Comparison of ENCODE assay signal across 19 cellular contexts in the genomic region with DNA sequence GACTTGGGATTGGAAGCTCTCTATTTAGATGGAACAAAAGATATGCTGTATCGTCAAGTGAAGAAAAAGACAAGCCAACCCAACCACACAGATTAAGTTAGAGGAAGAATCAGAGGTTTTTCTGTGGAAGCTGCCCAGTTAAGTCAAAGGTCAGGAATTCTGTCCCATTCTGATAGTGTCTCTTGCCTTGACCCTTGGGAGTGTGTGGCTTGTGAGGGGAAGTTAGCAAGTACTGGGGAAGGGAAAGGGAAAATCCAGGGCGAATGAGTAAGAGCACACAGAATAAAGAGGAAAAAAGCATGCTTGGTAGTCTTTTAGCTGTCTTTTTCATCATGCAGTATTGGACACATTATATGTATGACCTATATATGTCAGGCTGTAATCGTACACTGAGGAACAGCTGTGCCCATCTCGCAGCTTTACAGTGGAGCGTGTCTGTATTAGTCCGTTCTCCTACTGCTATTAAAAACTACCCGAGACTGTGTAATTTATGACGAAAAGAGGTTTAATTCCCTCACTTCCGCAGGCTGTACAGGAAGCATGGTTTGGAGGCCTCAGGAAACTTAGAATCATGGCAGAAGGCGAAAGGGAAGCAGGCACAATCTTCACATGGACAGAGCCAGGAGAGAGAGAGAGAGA.
DNase-seq lines count a peak whose midpoint lies in the region; ATAC-seq and TF ChIP-seq lines count a peak whose summit lies in the region.
"Had no signal": no experiment of that assay in that cellular context is flagged by ENCODE, and none has a peak within 500 bp of the region (broad histone marks: within the 10 kb centered on the region; RNA-seq: fewer than 3 reads in every experiment).

No MANE protein-coding gene starts in this region.

- H3K4me3 ChIP-seq in endodermal cell (ENCODE audit: low read length) (no peak overlapping the region), spleen (no peak overlapping the region)
- H3K4me3 ChIP-seq: K562 had no signal

- no peak overlapping the region for H3K9ac ChIP-seq in endodermal cell (ENCODE audit: extremely low read depth, low read length, poor library complexity, severe bottlenecking)

- H3K9me3 Mint-ChIP-seq in endodermal cell (peaks cover 2% of the 10 kb centered on the region), neural crest cell (peaks cover 4% of the 10 kb centered on the region)
- H3K9me3 Mint-ChIP-seq in CD4-positive, alpha-beta T cell, result peaks cover 8% of the 10 kb centered on the region

- 93 to 94% methylated on average over 10 of the region's 10 CpGs for WGBS in endodermal cell (ENCODE audit: insufficient coverage in 1 of 2, insufficient read length in 1 of 2), 2 experiments
- WGBS in spleen, 5 donors, result 14 to 34% (median 21%) methylated on average over 10 of the region's 10 CpGs

- peaks cover 10% of the 10 kb centered on the region for H3K36me3 ChIP-seq in endodermal cell (ENCODE audit: control insufficient read depth, insufficient read depth, low read length)
- H3K36me3 ChIP-seq in spleen, result no peaks in the 10 kb centered on the region
- H3K36me3 ChIP-seq: BE2C had no signal

- no peak overlapping the region for H3K27ac ChIP-seq in endodermal cell (ENCODE audit: low read depth, low read length)
- H3K27ac ChIP-seq in spleen, result peak overlapping the region in 6 of 8 donors; percentile 10 to 57 (median 34)
- no peak overlapping the region for H3K27ac ChIP-seq in CD4-positive, alpha-beta T cell (ENCODE audit: low read depth, low read length)

- peaks cover 5% of the 10 kb centered on the region for H3K4me1 ChIP-seq in endodermal cell (ENCODE audit: control insufficient read depth, insufficient read depth, low read length)
- peaks cover 0 to 17% (median 3%) of the 10 kb centered on the region in 6 donors for H3K4me1 ChIP-seq in spleen
- H3K4me1 ChIP-seq: BE2C had no signal

- no peaks in the 10 kb centered on the region for H3K36me3 Mint-ChIP-seq in endodermal cell (ENCODE audit: low read depth)
- peaks cover 3% of the 10 kb centered on the region for H3K36me3 Mint-ChIP-seq in neural crest cell (ENCODE audit: low read depth)
- H3K36me3 Mint-ChIP-seq in CD4-positive, alpha-beta T cell (ENCODE audit: low read depth), result no peaks in the 10 kb centered on the region

- H3K4me1 Mint-ChIP-seq in endodermal cell (peaks cover 47% of the 10 kb centered on the region), neural crest cell (peaks cover 42% of the 10 kb centered on the region)
- H3K4me1 Mint-ChIP-seq in CD4-positive, alpha-beta T cell (ENCODE audit: low read depth), result no peaks in the 10 kb centered on the region

- H3K27me3 ChIP-seq in endodermal cell (ENCODE audit: control insufficient read depth, insufficient read depth, low read length, poor library complexity, severe bottlenecking) (no peaks in the 10 kb centered on the region), spleen (replicated peaks in 1 of 7) (no peaks in the 10 kb centered on the region)
- H3K27me3 ChIP-seq in CD4-positive, alpha-beta T cell (ENCODE audit: control insufficient read depth, insufficient read depth, low read length), result no peaks in the 10 kb centered on the region
- H3K27me3 ChIP-seq: BE2C had no signal

- H3K9me3 ChIP-seq in endodermal cell (ENCODE audit: control insufficient read depth, low read length) (no peaks in the 10 kb centered on the region), spleen (peaks cover 0 to 9% (median 0%) of the 10 kb centered on the region in 8 donors)
- H3K9me3 ChIP-seq in CD4-positive, alpha-beta T cell (ENCODE audit: control insufficient read depth, low read length), result no peaks in the 10 kb centered on the region
- H3K9me3 ChIP-seq: BE2C had no signal

- H3K27me3 Mint-ChIP-seq in endodermal cell (ENCODE audit: insufficient read depth) (no peaks in the 10 kb centered on the region), neural crest cell (ENCODE audit: low read depth) (no peaks in the 10 kb centered on the region)
- no peaks in the 10 kb centered on the region for H3K27me3 Mint-ChIP-seq in CD4-positive, alpha-beta T cell

- TF ChIP-seq POLR2A in spleen (IDR thresholded peaks at IDR 0.05), result no peak

- POLR2A ChIA-PET in CD4-positive, alpha-beta T cell (lab: Charles Lee), result interaction anchor here (0.6 kb wide), 1 partner anchor 35 kb away, joined by 4 read pairs; no protein-coding TSS in a partner anchor

- DNase-seq in NCI-H2171 treated with DMSO at 0.1 percent for 48 hours (lab: John Stamatoyannopoulos, UW), result peak; percentile 69
- DNase-seq in endodermal cell, result no peak
- no peak for DNase-seq in neural crest cell (ENCODE audit: low read depth, low spot score)
- DNase-seq in spleen, result no peak
- DNase-seq in NCI-H82 treated with DMSO at 0.1 percent for 48 hours (lab: John Stamatoyannopoulos, UW; ENCODE audit: unreplicated experiment), result no peak
- DNase-seq in effector CD8-positive, alpha-beta T cell (lab: John Stamatoyannopoulos, UW), result no peak
- no peak for DNase-seq in CD4-positive, alpha-beta T cell
- DNase-seq: BE2C, DMS153, H7, NCI-H1105 treated with DMSO at 0.1 percent for 48 hours, NCI-H146, NCI-H2029, NCI-H2227 treated with DMSO at 0.1 percent for 48 hours, NCI-H526 treated with DMSO at 0.1 percent for 48 hours, Right ventricle myocardium superior, RPMI8226 had no signal

- no peak for ATAC-seq in CD4-positive, alpha-beta T cell (ENCODE audit: poor library complexity)
- no peak for ATAC-seq in esophagus mucosa
- ATAC-seq: K562 had no signal

- no peak overlapping the region for H3K4me3 Mint-ChIP-seq in endodermal cell
- H3K4me3 Mint-ChIP-seq in neural crest cell, result no peak overlapping the region
- no peak overlapping the region for H3K4me3 Mint-ChIP-seq in CD4-positive, alpha-beta T cell

- intact Hi-C loops in spleen (cut with DNase I; ENCODE audit: low total_unique reads), result no loop called here
- intact Hi-C loops in CD4-positive, alpha-beta T cell (cut with DNase I, micrococcal nuclease), result no loop called here

- peak overlapping the region; percentile 28 for H3K27ac Mint-ChIP-seq in endodermal cell
- H3K27ac Mint-ChIP-seq in neural crest cell (ENCODE audit: unreplicated experiment), result peak overlapping the region; percentile 65
- H3K27ac Mint-ChIP-seq in CD4-positive, alpha-beta T cell, result no peak overlapping the region

- CTCF ChIA-PET in CD4-positive, alpha-beta T cell (lab: Charles Lee), result no interaction called here

- TF ChIP-seq CTCF in endodermal cell (conservative IDR thresholded peaks at IDR 0.05) (no peak), neural crest cell (conservative IDR thresholded peaks at IDR 0.05) (no peak), spleen (IDR thresholded peaks at IDR 0.05 in 8 of 11, conservative IDR thresholded peaks at IDR 0.05 in 3 of 11) (no peak)
- no peak for TF ChIP-seq CTCF in CD4-positive, alpha-beta T cell (IDR thresholded peaks at IDR 0.05)

Comparison
In these comparisons a context has a peak if more than half of its experiments do, and no peak if none do; other contexts are left out.
1. H3K27ac ChIP-seq: peak in spleen (6 of 8); none in endodermal cell (single experiment) and CD4-positive, alpha-beta T cell (single experiment).